Comparison of ENCODE assay signal across 1 cellular context in the genomic region with DNA sequence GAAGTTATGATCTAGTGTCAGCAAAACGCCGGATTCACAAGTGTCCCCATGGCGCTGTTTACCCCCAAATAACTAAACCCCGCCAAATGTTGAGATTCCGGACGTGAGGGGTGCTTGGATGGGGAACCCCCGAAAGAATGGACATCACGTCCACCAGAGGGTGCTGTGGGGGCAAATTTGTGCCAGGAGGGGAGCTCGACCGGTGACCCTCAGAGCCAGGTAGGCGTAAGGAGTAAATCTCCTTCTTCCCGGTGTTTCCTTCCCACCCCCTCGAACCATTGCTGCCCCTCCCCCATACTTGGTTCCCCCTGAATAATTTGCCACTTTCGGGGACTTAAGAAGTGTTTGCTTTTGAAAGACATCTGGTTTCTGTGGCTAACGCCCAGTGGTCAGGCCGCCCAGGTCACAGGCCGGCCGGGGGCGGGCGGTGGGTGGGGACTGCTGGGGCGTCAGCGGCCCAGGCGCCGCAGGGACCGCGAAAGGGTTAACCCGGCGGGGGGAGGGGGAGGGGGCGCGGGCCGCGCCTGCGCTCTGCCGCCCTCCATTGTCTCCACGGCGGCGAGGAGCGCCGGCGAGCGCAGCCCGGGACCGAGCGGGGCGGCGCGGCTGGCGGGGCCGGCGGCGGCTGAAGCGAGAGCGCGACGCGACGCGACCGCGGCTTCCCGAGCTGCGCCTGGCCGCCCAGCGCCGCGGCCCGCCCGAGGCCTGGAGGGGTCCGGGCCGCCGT.
A peak's percentile ranks its signal among the peaks of the same experiment; 100 is the strongest.
TF ChIP-seq lines count a peak whose summit lies in the region.

A gene (plus strand): TSS at position 544 of the 727 bp plus-strand sequence. CDS start 648 bp downstream, outside the sequence.

TF ChIP-seq in GM12878, 131 proteins besides CTCF, POLR2A, EP300 and RAD21 (continued from another document):
- TF ChIP-seq, protein P1, sequence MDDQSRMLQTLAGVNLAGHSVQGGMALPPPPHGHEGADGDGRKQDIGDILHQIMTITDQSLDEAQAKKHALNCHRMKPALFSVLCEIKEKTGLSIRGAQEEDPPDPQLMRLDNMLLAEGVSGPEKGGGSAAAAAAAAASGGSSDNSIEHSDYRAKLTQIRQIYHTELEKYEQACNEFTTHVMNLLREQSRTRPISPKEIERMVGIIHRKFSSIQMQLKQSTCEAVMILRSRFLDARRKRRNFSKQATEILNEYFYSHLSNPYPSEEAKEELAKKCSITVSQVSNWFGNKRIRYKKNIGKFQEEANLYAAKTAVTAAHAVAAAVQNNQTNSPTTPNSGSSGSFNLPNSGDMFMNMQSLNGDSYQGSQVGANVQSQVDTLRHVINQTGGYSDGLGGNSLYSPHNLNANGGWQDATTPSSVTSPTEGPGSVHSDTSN (IDR thresholded peaks at IDR 0.05; ENCODE audit: insufficient replicate concordance, low read depth, low read length) = no peak
- TF ChIP-seq, protein P2, sequence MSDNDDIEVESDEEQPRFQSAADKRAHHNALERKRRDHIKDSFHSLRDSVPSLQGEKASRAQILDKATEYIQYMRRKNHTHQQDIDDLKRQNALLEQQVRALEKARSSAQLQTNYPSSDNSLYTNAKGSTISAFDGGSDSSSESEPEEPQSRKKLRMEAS (IDR thresholded peaks at IDR 0.05; ENCODE audit: low read depth, low read length) = no peak
- TF ChIP-seq MEF2B (IDR thresholded peaks at IDR 0.05; ENCODE audit: partially characterized antibody, poor library complexity, severe bottlenecking) = peak; percentile 59
- no peak for TF ChIP-seq MYC (IDR thresholded peaks at IDR 0.05; ENCODE audit: insufficient read depth, insufficient read length, insufficient replicate concordance, low read length, severe bottlenecking)
- no peak for TF ChIP-seq SREBF1 (IDR thresholded peaks at IDR 0.05; ENCODE audit: low read length)
- TF ChIP-seq YBX1 (IDR thresholded peaks at IDR 0.05) = no peak
- no peak for TF ChIP-seq JUNB (IDR thresholded peaks at IDR 0.05)
- peak; percentile 62 to 69; a peak in 3 of 4 replicates for TF ChIP-seq BHLHE40 (IDR thresholded peaks at IDR 0.05; ENCODE audit: borderline replicate concordance in 1 of 2, low read depth in 2 of 2, low read length in 1 of 2)
- TF ChIP-seq, protein P3, sequence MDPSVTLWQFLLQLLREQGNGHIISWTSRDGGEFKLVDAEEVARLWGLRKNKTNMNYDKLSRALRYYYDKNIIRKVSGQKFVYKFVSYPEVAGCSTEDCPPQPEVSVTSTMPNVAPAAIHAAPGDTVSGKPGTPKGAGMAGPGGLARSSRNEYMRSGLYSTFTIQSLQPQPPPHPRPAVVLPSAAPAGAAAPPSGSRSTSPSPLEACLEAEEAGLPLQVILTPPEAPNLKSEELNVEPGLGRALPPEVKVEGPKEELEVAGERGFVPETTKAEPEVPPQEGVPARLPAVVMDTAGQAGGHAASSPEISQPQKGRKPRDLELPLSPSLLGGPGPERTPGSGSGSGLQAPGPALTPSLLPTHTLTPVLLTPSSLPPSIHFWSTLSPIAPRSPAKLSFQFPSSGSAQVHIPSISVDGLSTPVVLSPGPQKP (IDR thresholded peaks at IDR 0.05; ENCODE audit: low read depth, low read length) = no peak
- 0 out of 2 replicates have a peak, but pooled peaks have one; percentile 54 for TF ChIP-seq YY1 (IDR thresholded peaks at IDR 0.05; ENCODE audit: low read depth, low read length)
- TF ChIP-seq, protein P4, sequence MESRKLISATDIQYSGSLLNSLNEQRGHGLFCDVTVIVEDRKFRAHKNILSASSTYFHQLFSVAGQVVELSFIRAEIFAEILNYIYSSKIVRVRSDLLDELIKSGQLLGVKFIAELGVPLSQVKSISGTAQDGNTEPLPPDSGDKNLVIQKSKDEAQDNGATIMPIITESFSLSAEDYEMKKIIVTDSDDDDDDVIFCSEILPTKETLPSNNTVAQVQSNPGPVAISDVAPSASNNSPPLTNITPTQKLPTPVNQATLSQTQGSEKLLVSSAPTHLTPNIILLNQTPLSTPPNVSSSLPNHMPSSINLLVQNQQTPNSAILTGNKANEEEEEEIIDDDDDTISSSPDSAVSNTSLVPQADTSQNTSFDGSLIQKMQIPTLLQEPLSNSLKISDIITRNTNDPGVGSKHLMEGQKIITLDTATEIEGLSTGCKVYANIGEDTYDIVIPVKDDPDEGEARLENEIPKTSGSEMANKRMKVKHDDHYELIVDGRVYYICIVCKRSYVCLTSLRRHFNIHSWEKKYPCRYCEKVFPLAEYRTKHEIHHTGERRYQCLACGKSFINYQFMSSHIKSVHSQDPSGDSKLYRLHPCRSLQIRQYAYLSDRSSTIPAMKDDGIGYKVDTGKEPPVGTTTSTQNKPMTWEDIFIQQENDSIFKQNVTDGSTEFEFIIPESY (IDR thresholded peaks at IDR 0.05) = no peak
- no peak for TF ChIP-seq WRNIP1 (IDR thresholded peaks at IDR 0.05; ENCODE audit: borderline replicate concordance, low read depth, low read length)
- peak; percentile 79 to 87 for TF ChIP-seq IKZF2 (IDR thresholded peaks at IDR 0.05)
- TF ChIP-seq KLF5 (IDR thresholded peaks at IDR 0.05; ENCODE audit: partially characterized antibody) = no peak
- no peak for TF ChIP-seq IRF4 (IDR thresholded peaks at IDR 0.05; ENCODE audit: low read depth, low read length)
- no peak for TF ChIP-seq POU2F2 (IDR thresholded peaks at IDR 0.05; ENCODE audit: borderline replicate concordance, low read depth, low read length)
- 0 out of 2 replicates have a peak, but pooled peaks have one; percentile 40 for TF ChIP-seq RB1 (IDR thresholded peaks at IDR 0.05; ENCODE audit: borderline replicate concordance)
- peak; percentile 84 for TF ChIP-seq CBFB (IDR thresholded peaks at IDR 0.05; ENCODE audit: low read depth)
- TF ChIP-seq, protein P5, sequence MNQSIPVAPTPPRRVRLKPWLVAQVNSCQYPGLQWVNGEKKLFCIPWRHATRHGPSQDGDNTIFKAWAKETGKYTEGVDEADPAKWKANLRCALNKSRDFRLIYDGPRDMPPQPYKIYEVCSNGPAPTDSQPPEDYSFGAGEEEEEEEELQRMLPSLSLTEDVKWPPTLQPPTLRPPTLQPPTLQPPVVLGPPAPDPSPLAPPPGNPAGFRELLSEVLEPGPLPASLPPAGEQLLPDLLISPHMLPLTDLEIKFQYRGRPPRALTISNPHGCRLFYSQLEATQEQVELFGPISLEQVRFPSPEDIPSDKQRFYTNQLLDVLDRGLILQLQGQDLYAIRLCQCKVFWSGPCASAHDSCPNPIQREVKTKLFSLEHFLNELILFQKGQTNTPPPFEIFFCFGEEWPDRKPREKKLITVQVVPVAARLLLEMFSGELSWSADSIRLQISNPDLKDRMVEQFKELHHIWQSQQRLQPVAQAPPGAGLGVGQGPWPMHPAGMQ (IDR thresholded peaks at IDR 0.05; ENCODE audit: borderline replicate concordance) = no peak
- TF ChIP-seq CHD2 (IDR thresholded peaks at IDR 0.05; ENCODE audit: borderline replicate concordance, low read depth, low read length) = 0 out of 2 replicates have a peak, but pooled peaks have one; percentile 51
- TF ChIP-seq TARDBP (IDR thresholded peaks at IDR 0.05; ENCODE audit: borderline replicate concordance) = no peak
- TF ChIP-seq GABPA (IDR thresholded peaks at IDR 0.05; ENCODE audit: low read depth) = no peak
